ENCODE assay signal across 10 cellular contexts in genomic region chr17:44094701-44095387, GRCh38. TPM values are rescaled to one million over a fixed set of nuclear protein-coding genes. Genes with fewer than 3 reads are reported as not detected.
DNase-seq lines count a peak whose midpoint lies in the region; ATAC-seq and TF ChIP-seq lines count a peak whose summit lies in the region.
"Had no signal": no experiment of that assay in that cellular context is flagged by ENCODE, and none has a peak within 500 bp of the region (broad histone marks: within the 10 kb centered on the region; RNA-seq: fewer than 3 reads in every experiment).

No MANE protein-coding gene starts in this region.

- peak overlapping the region in 1 of 2 experiments; percentile 52; a peak in 1 of 4 replicates for H3K4me3 ChIP-seq in DND-41 (ENCODE audit: low read depth in 1 of 2, low read length in 2 of 2)
- H3K4me3 ChIP-seq in SK-N-MC, result peak overlapping the region; percentile 75
- H3K4me3 ChIP-seq in hepatocyte, result no peak overlapping the region
- H3K4me3 ChIP-seq in skeletal muscle tissue (ENCODE audit: low read length in 3 of 3), result peak overlapping the region in 1 of 3 donors; percentile 67

- no peaks in the 10 kb centered on the region for H3K27me3 Mint-ChIP-seq in activated CD4-positive, alpha-beta memory T cell treated with anti-CD3 and anti-CD28 coated beads for 36 hours

- peaks cover 6% of the 10 kb centered on the region for H3K4me1 Mint-ChIP-seq in activated CD4-positive, alpha-beta memory T cell treated with anti-CD3 and anti-CD28 coated beads for 36 hours (ENCODE audit: low read depth)

- peak overlapping the region; percentile 51; the same call in 1 of the 2 replicates for H3K9ac ChIP-seq in DND-41 (ENCODE audit: low read depth, low read length)
- no peak overlapping the region for H3K9ac ChIP-seq in SK-N-MC (ENCODE audit: insufficient read length)
- H3K9ac ChIP-seq in skeletal muscle tissue (ENCODE audit: low read depth in 1 of 3, low read length in 3 of 3), result peak overlapping the region in 1 of 3 donors; percentile 76

- intact Hi-C loops in activated CD4-positive, alpha-beta memory T cell treated with anti-CD3 and anti-CD28 coated beads for 36 hours (cut with micrococcal nuclease), result no loop called here

- no peak for TF ChIP-seq CTCF in DND-41 (IDR thresholded peaks at IDR 0.05; ENCODE audit: borderline replicate concordance, extremely low read depth, low read length, poor library complexity, severe bottlenecking)
- no peak for TF ChIP-seq CTCF in hepatocyte (IDR thresholded peaks at IDR 0.05; ENCODE audit: poor library complexity)

- no peaks in the 10 kb centered on the region for H3K36me3 ChIP-seq in DND-41 (ENCODE audit: insufficient read depth, low read length)
- H3K36me3 ChIP-seq in SK-N-MC (ENCODE audit: insufficient read depth, low read length), result peaks cover 15% of the 10 kb centered on the region; the same call in 1 of the 2 replicates
- no peaks in the 10 kb centered on the region for H3K36me3 ChIP-seq in hepatocyte (replicated peaks; ENCODE audit: insufficient read depth, low read depth)
- H3K36me3 ChIP-seq in skeletal muscle tissue (ENCODE audit: control insufficient read depth in 3 of 3, insufficient read depth in 3 of 3, low read length in 3 of 3), result peaks cover 26 to 29% (median 29%) of the 10 kb centered on the region in 3 donors

- no peaks in the 10 kb centered on the region for H3K9me2 ChIP-seq in hepatocyte (replicated peaks; ENCODE audit: insufficient read depth)

- H3K4me1 ChIP-seq in DND-41 (ENCODE audit: insufficient read depth, low read length), result peaks cover 14% of the 10 kb centered on the region
- peaks cover 21% of the 10 kb centered on the region for H3K4me1 ChIP-seq in hepatocyte (ENCODE audit: insufficient read depth)
- H3K4me1 ChIP-seq in skeletal muscle tissue (ENCODE audit: control insufficient read depth in 3 of 3, insufficient read depth in 3 of 3, low read length in 3 of 3), result peaks cover 53 to 57% (median 55%) of the 10 kb centered on the region in 3 donors

- H2AFZ ChIP-seq in DND-41 (ENCODE audit: low read depth, low read length) (no peak overlapping the region), hepatocyte (no peak overlapping the region)

- no peaks in the 10 kb centered on the region for H3K9me3 ChIP-seq in DND-41 (ENCODE audit: insufficient read depth, low read length, severe bottlenecking)
- H3K9me3 ChIP-seq in SK-N-MC (ENCODE audit: low read depth, low read length), result no peaks in the 10 kb centered on the region
- no peaks in the 10 kb centered on the region for H3K9me3 ChIP-seq in hepatocyte (ENCODE audit: low read depth)
- no peaks in the 10 kb centered on the region for H3K9me3 ChIP-seq in skeletal muscle tissue (ENCODE audit: control insufficient read depth in 3 of 3, low read length in 3 of 3)
- H3K9me3 ChIP-seq: pancreas had no signal

- no peaks in the 10 kb centered on the region for H3K27me3 ChIP-seq in DND-41 (ENCODE audit: insufficient read depth, low read length, poor library complexity)
- H3K27me3 ChIP-seq in hepatocyte, result no peaks in the 10 kb centered on the region
- no peaks in the 10 kb centered on the region for H3K27me3 ChIP-seq in skeletal muscle tissue (ENCODE audit: control insufficient read depth in 3 of 3, insufficient read depth in 3 of 3, low read length in 3 of 3)
- H3K27me3 ChIP-seq: pancreas had no signal

- no peak overlapping the region for H3K4me3 Mint-ChIP-seq in activated CD4-positive, alpha-beta memory T cell treated with anti-CD3 and anti-CD28 coated beads for 36 hours

- WGBS in hepatocyte (ENCODE audit: low lambda C conversion rate, missing lambda C conversion rate), result 91% methylated on average over 8 of the region's 8 CpGs

- no peaks in the 10 kb centered on the region for H3K9me3 Mint-ChIP-seq in activated CD4-positive, alpha-beta memory T cell treated with anti-CD3 and anti-CD28 coated beads for 36 hours

- H3K27ac Mint-ChIP-seq in activated CD4-positive, alpha-beta memory T cell treated with anti-CD3 and anti-CD28 coated beads for 36 hours, result no peak overlapping the region

- H3K27ac ChIP-seq in DND-41 (ENCODE audit: low read length), result peak overlapping the region; percentile 74
- H3K27ac ChIP-seq in SK-N-MC, result peak overlapping the region; percentile 97
- peak overlapping the region; percentile 99 for H3K27ac ChIP-seq in hepatocyte
- peak overlapping the region; percentile 93 for H3K27ac ChIP-seq in skeletal muscle tissue (ENCODE audit: low read depth, low read length)

- peak overlapping the region; percentile 68 for H3K4me2 ChIP-seq in DND-41 (ENCODE audit: insufficient read depth, low read length)
- H3K4me2 ChIP-seq in hepatocyte, result peak overlapping the region; percentile 71

- no peak for DNase-seq in DND-41
- no peak for DNase-seq in SK-N-MC (ENCODE audit: low read depth, low spot score)
- DNase-seq in hepatocyte (ENCODE audit: low spot score), result no peak
- no peak for DNase-seq in stimulated activated CD4-positive, alpha-beta T cell treated with anti-CD3 and anti-CD28 coated beads, Interleukin-4, amount 100 ng/mL, for 1 hour
- no peak for DNase-seq in activated CD4-positive, alpha-beta memory T cell treated with anti-CD3 and anti-CD28 coated beads for 36 hours
- no peak for DNase-seq in DMS79 treated with DMSO at 0.1 percent for 48 hours (lab: John Stamatoyannopoulos, UW)
- DNase-seq: activated T-cell treated with anti-CD3 and anti-CD28 coated beads, Interleukin-2, amount 50 U/mL, for 48 hours; pancreas had no signal

- POLR2A ChIA-PET in activated CD4-positive, alpha-beta memory T cell treated with anti-CD3 and anti-CD28 coated beads for 36 hours (lab: Charles Lee), result no interaction called here

- H3K36me3 Mint-ChIP-seq in activated CD4-positive, alpha-beta memory T cell treated with anti-CD3 and anti-CD28 coated beads for 36 hours, result no peaks in the 10 kb centered on the region

- CTCF ChIA-PET in activated CD4-positive, alpha-beta memory T cell treated with anti-CD3 and anti-CD28 coated beads for 36 hours (lab: Charles Lee), result no interaction called here

- no peaks in the 10 kb centered on the region for H4K20me1 ChIP-seq in DND-41 (ENCODE audit: insufficient read depth, low read length)
- no peaks in the 10 kb centered on the region for H4K20me1 ChIP-seq in hepatocyte (ENCODE audit: insufficient read depth, poor library complexity, severe bottlenecking)

- ATAC-seq in DND-41 (ENCODE audit: insufficient read depth, low read depth) (no peak), HG03095 (IDR thresholded peaks at IDR 0.05; ENCODE audit: unreplicated experiment) (no peak)

- no peaks in the 10 kb centered on the region for H3K79me2 ChIP-seq in DND-41 (ENCODE audit: insufficient read depth, low read length)
- peaks cover 3% of the 10 kb centered on the region for H3K79me2 ChIP-seq in hepatocyte

RNA-seq across cellular contexts. Expression of gene G6PC3, which starts 24.3 kb away (rescaled TPM):
- 36.1 and 38.8 TPM in 2 replicates for total RNA-seq in hepatocyte
- polyA plus RNA-seq in hepatocyte, result 132 and 140 TPM in 2 replicates
- total RNA-seq in skeletal muscle tissue, result 13.0 TPM
- total RNA-seq in activated CD4-positive, alpha-beta memory T cell treated with anti-CD3 and anti-CD28 coated beads for 36 hours, result 10 to 100 TPM; 20.7 to 21.9 TPM

RNA-seq across cellular contexts. Expression of gene LSM12, which starts 28.4 kb away (rescaled TPM):
- total RNA-seq in hepatocyte (40.4 and 44.7 TPM in 2 replicates), skeletal muscle tissue (13.6 TPM)
- 44.5 and 45.8 TPM in 2 replicates for polyA plus RNA-seq in hepatocyte
- 10 to 100 TPM; 76.8 to 81.8 TPM for total RNA-seq in activated CD4-positive, alpha-beta memory T cell treated with anti-CD3 and anti-CD28 coated beads for 36 hours

RNA-seq across cellular contexts. Expression of gene HDAC5, which starts 28.6 kb away (rescaled TPM):
- total RNA-seq in hepatocyte, result 28.5 and 33.9 TPM in 2 replicates
- 32.3 and 42.7 TPM in 2 replicates for polyA plus RNA-seq in hepatocyte
- total RNA-seq in skeletal muscle tissue, result 44.4 TPM
- 10 to 100 TPM; 18.0 to 19.0 TPM for total RNA-seq in activated CD4-positive, alpha-beta memory T cell treated with anti-CD3 and anti-CD28 coated beads for 36 hours

RNA-seq across cellular contexts. Expression of gene HROB, which starts 46.9 kb away (rescaled TPM):
- 1.8 and 2.0 TPM in 2 replicates for total RNA-seq in hepatocyte
- polyA plus RNA-seq in hepatocyte, result 5.7 and 5.9 TPM in 2 replicates
- total RNA-seq in skeletal muscle tissue, result 1.0 TPM
- 10 to 100 TPM; 17.9 to 19.8 TPM for total RNA-seq in activated CD4-positive, alpha-beta memory T cell treated with anti-CD3 and anti-CD28 coated beads for 36 hours
